Comparison of ENCODE assay signal across 1 cellular context in genomic region chr5:117519957-117520500, GRCh38.
TF ChIP-seq lines count a peak whose summit lies in the region.

No MANE protein-coding gene starts in this region.

TF ChIP-seq in HepG2, 621 proteins besides CTCF, POLR2A, EP300 and RAD21:
- TF ChIP-seq EEA1 (CRISPR knock-in tag; IDR thresholded peaks at IDR 0.05; ENCODE audit: borderline replicate concordance), result no peak
- no peak for TF ChIP-seq ISL2 (CRISPR knock-in tag; IDR thresholded peaks at IDR 0.05)
- TF ChIP-seq ZNF672 (CRISPR knock-in tag; IDR thresholded peaks at IDR 0.05), result no peak
- no peak for TF ChIP-seq ATF2 (CRISPR knock-in tag; IDR thresholded peaks at IDR 0.05)
- TF ChIP-seq ZNF839 (CRISPR knock-in tag; IDR thresholded peaks at IDR 0.05; ENCODE audit: borderline replicate concordance), result no peak
- no peak for TF ChIP-seq NCOA2 (CRISPR knock-in tag; IDR thresholded peaks at IDR 0.05)
- TF ChIP-seq MAFF (IDR thresholded peaks at IDR 0.05; ENCODE audit: low read depth, low read length), result peak; percentile 61
- no peak for TF ChIP-seq ATM (IDR thresholded peaks at IDR 0.05; ENCODE audit: borderline replicate concordance)
- TF ChIP-seq MAFK (conservative IDR thresholded peaks at IDR 0.05 in 1 of 2, IDR thresholded peaks at IDR 0.05 in 1 of 2; ENCODE audit: low read length in 2 of 2), result peak in 1 of 2 experiments; percentile 60; a peak in 2 of 4 replicates
